ENCODE assay signal across 20 cellular contexts in the genomic region with DNA sequence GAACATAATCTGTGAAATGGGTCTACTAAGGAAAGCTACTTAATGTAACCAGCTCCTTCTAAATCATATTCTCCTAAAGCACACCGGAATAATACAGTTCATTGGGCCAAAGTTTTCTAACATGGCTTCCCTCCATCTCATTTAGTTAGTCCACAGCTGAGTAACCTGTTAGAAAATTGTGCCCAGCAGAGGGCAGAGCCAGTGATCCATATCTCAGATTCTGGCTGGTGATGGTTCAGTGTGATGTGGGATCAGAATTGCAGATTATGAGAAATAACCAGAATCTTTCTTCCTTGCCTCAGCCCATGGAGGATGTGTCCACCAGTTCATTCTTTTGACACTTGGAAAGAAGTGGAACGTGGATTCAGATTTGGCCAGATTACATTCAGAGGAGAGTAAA.
DNase-seq lines count a peak whose midpoint lies in the region; ATAC-seq and TF ChIP-seq lines count a peak whose summit lies in the region.
"Had no signal": no experiment of that assay in that cellular context is flagged by ENCODE, and none has a peak within 500 bp of the region (broad histone marks: within the 10 kb centered on the region; RNA-seq: fewer than 3 reads in every experiment).

No MANE protein-coding gene starts in this region.

- no peaks in the 10 kb centered on the region for H3K9me3 Mint-ChIP-seq in stimulated activated naive CD8-positive, alpha-beta T cell treated with anti-CD3 and anti-CD28 coated beads, Interleukin-15, amount 100 ng/mL, for 72 hours
- H3K9me3 Mint-ChIP-seq in activated naive CD4-positive, alpha-beta T cell treated with anti-CD3 and anti-CD28 coated beads, Interleukin-2, amount 50 U/mL, for 24 hours, result no peaks in the 10 kb centered on the region
- H3K9me3 Mint-ChIP-seq: type B pancreatic cell had no signal

- no peak overlapping the region for H3K27ac Mint-ChIP-seq in stimulated activated naive CD8-positive, alpha-beta T cell treated with anti-CD3 and anti-CD28 coated beads, Interleukin-15, amount 100 ng/mL, for 72 hours
- H3K27ac Mint-ChIP-seq in activated naive CD4-positive, alpha-beta T cell treated with anti-CD3 and anti-CD28 coated beads, Interleukin-2, amount 50 U/mL, for 24 hours, result peak overlapping the region; percentile 46
- H3K27ac Mint-ChIP-seq: type B pancreatic cell had no signal

- no peaks in the 10 kb centered on the region for H3K27me3 Mint-ChIP-seq in stimulated activated naive CD8-positive, alpha-beta T cell treated with anti-CD3 and anti-CD28 coated beads, Interleukin-15, amount 100 ng/mL, for 72 hours
- no peaks in the 10 kb centered on the region for H3K27me3 Mint-ChIP-seq in activated naive CD4-positive, alpha-beta T cell treated with anti-CD3 and anti-CD28 coated beads, Interleukin-2, amount 50 U/mL, for 24 hours

- H3K36me3 Mint-ChIP-seq in activated naive CD4-positive, alpha-beta T cell treated with anti-CD3 and anti-CD28 coated beads, Interleukin-2, amount 50 U/mL, for 24 hours, result no peaks in the 10 kb centered on the region
- H3K36me3 Mint-ChIP-seq: type B pancreatic cell had no signal

- no peak overlapping the region for H3K4me2 ChIP-seq in OCI-LY3 (ENCODE audit: low read length)

- H3K4me1 Mint-ChIP-seq in stimulated activated naive CD8-positive, alpha-beta T cell treated with anti-CD3 and anti-CD28 coated beads, Interleukin-15, amount 100 ng/mL, for 72 hours, result peaks cover 81% of the 10 kb centered on the region
- peaks cover 80% of the 10 kb centered on the region for H3K4me1 Mint-ChIP-seq in activated naive CD4-positive, alpha-beta T cell treated with anti-CD3 and anti-CD28 coated beads, Interleukin-2, amount 50 U/mL, for 24 hours

- H4K20me1 ChIP-seq in OCI-LY3 (ENCODE audit: insufficient read depth, low read length), result no peaks in the 10 kb centered on the region

- H3K36me3 ChIP-seq in OCI-LY3 (replicated peaks; ENCODE audit: low read depth, low read length), result no peaks in the 10 kb centered on the region
- H3K36me3 ChIP-seq in tibial artery, result no peaks in the 10 kb centered on the region
- H3K36me3 ChIP-seq: colonic mucosa had no signal

- H3K9me3 ChIP-seq in OCI-LY3 (ENCODE audit: insufficient read depth, low read length) (no peaks in the 10 kb centered on the region), tibial artery (no peaks in the 10 kb centered on the region)
- H3K9me3 ChIP-seq: colonic mucosa had no signal

- H3K4me1 ChIP-seq in OCI-LY3 (ENCODE audit: low read length) (peaks cover 20% of the 10 kb centered on the region), tibial artery (peaks cover 0 to 12% (median 0%) of the 10 kb centered on the region in 4 donors)
- H3K4me1 ChIP-seq: colonic mucosa had no signal

- H3K4me3 ChIP-seq in OCI-LY3 (ENCODE audit: low read length), result no peak overlapping the region
- no peak overlapping the region for H3K4me3 ChIP-seq in tibial artery
- H3K4me3 ChIP-seq: colonic mucosa had no signal

- no peaks in the 10 kb centered on the region for H3K79me2 ChIP-seq in OCI-LY3 (ENCODE audit: low read length)

- DNase-seq in stimulated activated naive CD8-positive, alpha-beta T cell treated with anti-CD3 and anti-CD28 coated beads, Interleukin-15, amount 100 ng/mL, for 72 hours, result peak in 1 of 2 donors; percentile 34
- DNase-seq in stimulated activated naive CD8-positive, alpha-beta T cell treated with anti-CD3 and anti-CD28 coated beads, Interleukin-15, Interleukin-2, amounts not matched to agents 100 U/mL and 50 U/mL, for 24 hours, result no peak
- DNase-seq in NCI-H2081 (lab: John Stamatoyannopoulos, UW) (no peak), UCSD-AML1 (lab: John Stamatoyannopoulos, UW; ENCODE audit: unreplicated experiment) (no peak), tibial artery (no peak)
- DNase-seq: aorta; colonic mucosa; DMS79 treated with DMSO at 0.1 percent for 48 hours; head of caudate nucleus; mesenchymal stem cell; NCI-H1048; NCI-H2171 treated with DMSO at 0.1 percent for 48 hours; nucleus accumbens; right cardiac atrium; SIG-M5; stimulated activated CD4-positive, alpha-beta T cell treated with anti-CD3 and anti-CD28 coated beads, Interleukin-2, amount 100 ng/mL, for 48 hours had no signal

- no peak overlapping the region for H3K9ac ChIP-seq in OCI-LY3 (ENCODE audit: low read length)

- no peak overlapping the region for H2AFZ ChIP-seq in OCI-LY3 (ENCODE audit: low read depth, low read length)

- peak; percentile 55 for ATAC-seq in stimulated activated naive CD8-positive, alpha-beta T cell treated with anti-CD3 and anti-CD28 coated beads, Interleukin-15, amount 100 ng/mL, for 72 hours
- no peak for ATAC-seq in stimulated activated naive CD8-positive, alpha-beta T cell treated with anti-CD3 and anti-CD28 coated beads, Interleukin-15, Interleukin-2, amounts not matched to agents 100 U/mL and 50 U/mL, for 24 hours
- no peak for ATAC-seq in HG03135 (IDR thresholded peaks at IDR 0.05; ENCODE audit: unreplicated experiment)
- ATAC-seq: right cardiac atrium had no signal

- no peak overlapping the region for H3K4me3 Mint-ChIP-seq in stimulated activated naive CD8-positive, alpha-beta T cell treated with anti-CD3 and anti-CD28 coated beads, Interleukin-15, amount 100 ng/mL, for 72 hours
- no peak overlapping the region for H3K4me3 Mint-ChIP-seq in activated naive CD4-positive, alpha-beta T cell treated with anti-CD3 and anti-CD28 coated beads, Interleukin-2, amount 50 U/mL, for 24 hours
- H3K4me3 Mint-ChIP-seq: type B pancreatic cell had no signal

- H3K27ac ChIP-seq in OCI-LY3 (ENCODE audit: low read length) (no peak overlapping the region), tibial artery (no peak overlapping the region)
- H3K27ac ChIP-seq: colonic mucosa had no signal

- H3K27me3 ChIP-seq in OCI-LY3 (ENCODE audit: low read depth, low read length) (peaks cover 41% of the 10 kb centered on the region), tibial artery (no peaks in the 10 kb centered on the region)
- H3K27me3 ChIP-seq: colonic mucosa had no signal

- TF ChIP-seq CTCF in OCI-LY3 (IDR thresholded peaks at IDR 0.05; ENCODE audit: low read depth, low read length) (peak; percentile 41), tibial artery (IDR thresholded peaks at IDR 0.05) (no peak)

- intact Hi-C loops in tibial artery (cut with DNase I; ENCODE audit: low total_unique reads), result no loop called here
